Comparison of ENCODE assay signal across 8 cellular contexts in genomic region chr2:47335137-47335603, GRCh38. TPM values are rescaled to one million over a fixed set of nuclear protein-coding genes. Genes with fewer than 3 reads are reported as not detected.
DNase-seq lines count a peak whose midpoint lies in the region; ATAC-seq, FAIRE-seq and TF ChIP-seq lines count a peak whose summit lies in the region.
"Not testable (repeated sequence)": the region's sequence is repeated elsewhere in the genome, so short reads cannot be mapped to it uniquely, and the experiment has no call there.

No MANE protein-coding gene starts in this region.

- CTCF ChIA-PET in HCT116 (lab: Charles Lee) (interaction anchor here (0.7 to 4.3 kb wide), 21 partner anchors 8 to 772 kb away, joined by 3 to 134 read pairs (median 6); partner anchors contain the start of gene MSH2), RWPE1 (lab: Yijun Ruan, JAX) (interaction anchor here (0.6 to 3.3 kb wide), 8 partner anchors 12 to 433 kb away, joined by 3 to 28 read pairs (median 6); no protein-coding TSS in a partner anchor)

- H3K4me3 Mint-ChIP-seq in activated naive CD8-positive, alpha-beta T cell treated with anti-CD3 and anti-CD28 coated beads, Interleukin-2, amount 50 U/mL, for 24 hours; mesothelial cell of epicardium: not testable (repeated sequence)

- H3K9me2 ChIP-seq in HCT116 (ENCODE audit: insufficient read depth): not testable (repeated sequence)

- DNase-seq in D721Med (ENCODE audit: insufficient read length, low spot score): peak; percentile 60
- DNase-seq in HCT116 (ENCODE audit: low read depth, low spot score): peak; percentile 78
- DNase-seq in NCI-H187 treated with DMSO at 0.1 percent for 48 hours (lab: John Stamatoyannopoulos, UW): peak; percentile 89
- peak; percentile 74 for DNase-seq in RWPE1 (ENCODE audit: low spot score)
- DNase-seq in activated naive CD8-positive, alpha-beta T cell treated with anti-CD3 and anti-CD28 coated beads, Interleukin-2, amount 50 U/mL, for 24 hours: peak; percentile 12
- peak; percentile 61 to 76 for DNase-seq in foreskin keratinocyte
- peak in 1 of 2 experiments; percentile 45 for DNase-seq in mesothelial cell of epicardium (ENCODE audit: low spot score in 2 of 2, unreplicated experiment in 2 of 2)
- DNase-seq in stomach: peak; percentile 57

- not testable (repeated sequence) for TF ChIP-seq EP300 in stomach (IDR thresholded peaks at IDR 0.05)

- not testable (repeated sequence) for H4K20me1 ChIP-seq in HCT116 (ENCODE audit: insufficient read depth)

- not testable (repeated sequence) for FAIRE-seq in D721Med (lab: Jason Lieb, UNC)

- peak; percentile 94 for TF ChIP-seq RAD21 in HCT116 (IDR thresholded peaks at IDR 0.05; ENCODE audit: low read depth)

- TF ChIP-seq POLR2A in HCT116 (IDR thresholded peaks at IDR 0.05; ENCODE audit: borderline replicate concordance, extremely low read depth, insufficient read depth, insufficient read length); stomach (IDR thresholded peaks at IDR 0.05): not testable (repeated sequence)

- H3K4me3 ChIP-seq in HCT116 (replicated peaks in 1 of 2; ENCODE audit: low read depth in 1 of 2, low read length in 2 of 2); stomach: not testable (repeated sequence)

- H3K4me1 ChIP-seq in HCT116 (ENCODE audit: control insufficient read depth in 1 of 2, insufficient read depth in 2 of 2, low read length in 2 of 2) (peaks cover 9 to 37% of the 10 kb centered on the region in 2 experiments), stomach (peaks cover 0 to 23% (median 14%) of the 10 kb centered on the region in 4 donors)
- H3K4me1 ChIP-seq in foreskin keratinocyte: not testable (repeated sequence)

- peaks cover 13% of the 10 kb centered on the region for H3K4me1 Mint-ChIP-seq in activated naive CD8-positive, alpha-beta T cell treated with anti-CD3 and anti-CD28 coated beads, Interleukin-2, amount 50 U/mL, for 24 hours
- H3K4me1 Mint-ChIP-seq in mesothelial cell of epicardium: peaks cover 31% of the 10 kb centered on the region

- H3K9ac ChIP-seq in HCT116 (ENCODE audit: low read length): not testable (repeated sequence)

- not testable (repeated sequence) for H3K27me3 ChIP-seq in HCT116 (ENCODE audit: insufficient read depth, low read length); foreskin keratinocyte; stomach

- H3K36me3 Mint-ChIP-seq in activated naive CD8-positive, alpha-beta T cell treated with anti-CD3 and anti-CD28 coated beads, Interleukin-2, amount 50 U/mL, for 24 hours (ENCODE audit: low read depth): not testable (repeated sequence)
- peaks cover 13% of the 10 kb centered on the region for H3K36me3 Mint-ChIP-seq in mesothelial cell of epicardium

- peak; percentile 77 for ATAC-seq in HCT116
- ATAC-seq in activated naive CD8-positive, alpha-beta T cell treated with anti-CD3 and anti-CD28 coated beads, Interleukin-2, amount 50 U/mL, for 24 hours: peak; percentile 21
- ATAC-seq in foreskin keratinocyte: peak; percentile 62

- H3K36me3 ChIP-seq in HCT116 (ENCODE audit: control insufficient read depth in 1 of 2, insufficient read depth in 2 of 2, low read length in 2 of 2): not testable (repeated sequence)
- peaks cover 0 to 12% (median 0%) of the 10 kb centered on the region in 4 donors for H3K36me3 ChIP-seq in stomach

- intact Hi-C loops in HCT116 (cut with micrococcal nuclease) (loop anchor here (1.0 to 10.0 kb wide), 4 partner anchors 53 to 433 kb away; partner anchors contain the start of gene MSH2), stomach (cut with DNase I; ENCODE audit: low total_unique reads) (loop anchor here (10.0 kb wide), 1 partner anchor 430 kb away; no protein-coding TSS in a partner anchor)

- H3K9me3 ChIP-seq in HCT116 (ENCODE audit: control insufficient read depth in 1 of 2, insufficient read depth in 1 of 2, low read depth in 1 of 2, low read length in 2 of 2); stomach: not testable (repeated sequence)

- TF ChIP-seq CTCF in D721Med (IDR thresholded peaks at IDR 0.05; ENCODE audit: insufficient read depth, missing control alignments): peak; percentile 81
- peak; percentile 61 to 90 (median 69) for TF ChIP-seq CTCF in HCT116 (IDR thresholded peaks at IDR 0.05 in 2 of 3, conservative IDR thresholded peaks at IDR 0.05 in 1 of 3; ENCODE audit: borderline replicate concordance in 1 of 3, insufficient read depth in 1 of 3, low read depth in 2 of 3, low read length in 2 of 3)
- TF ChIP-seq CTCF in RWPE1 (conservative IDR thresholded peaks at IDR 0.05; ENCODE audit: low read depth): peak; percentile 82
- TF ChIP-seq CTCF in foreskin keratinocyte (conservative IDR thresholded peaks at IDR 0.05): peak; percentile 96
- peak; percentile 54 for TF ChIP-seq CTCF in mesothelial cell of epicardium (IDR thresholded peaks at IDR 0.05; ENCODE audit: unreplicated experiment)
- peak in 5 of 7 experiments; percentile 47 to 78 (median 61) for TF ChIP-seq CTCF in stomach (IDR thresholded peaks at IDR 0.05)

- not testable (repeated sequence) for H3K4me2 ChIP-seq in HCT116 (ENCODE audit: low read length)

- H3K27ac Mint-ChIP-seq in activated naive CD8-positive, alpha-beta T cell treated with anti-CD3 and anti-CD28 coated beads, Interleukin-2, amount 50 U/mL, for 24 hours: not testable (repeated sequence)
- peak overlapping the region; percentile 84 for H3K27ac Mint-ChIP-seq in mesothelial cell of epicardium

- not testable (repeated sequence) for H3K27me3 Mint-ChIP-seq in activated naive CD8-positive, alpha-beta T cell treated with anti-CD3 and anti-CD28 coated beads, Interleukin-2, amount 50 U/mL, for 24 hours; mesothelial cell of epicardium (ENCODE audit: low read depth)

- not testable (repeated sequence) for H3K9me3 Mint-ChIP-seq in activated naive CD8-positive, alpha-beta T cell treated with anti-CD3 and anti-CD28 coated beads, Interleukin-2, amount 50 U/mL, for 24 hours; mesothelial cell of epicardium

- not testable (repeated sequence) for H3K79me2 ChIP-seq in HCT116 (ENCODE audit: insufficient read depth, low read length)

- RAD21 ChIA-PET in HCT116 (lab: Charles Lee; ENCODE audit: low non-redundant PET in 1 of 2, low total read pairs in 2 of 2, uncharacterized antibody in 2 of 2, unreplicated experiment in 2 of 2): interaction anchor here (0.6 to 3.3 kb wide), 14 partner anchors 10 to 433 kb away, joined by 3 to 53 read pairs (median 4); no protein-coding TSS in a partner anchor

- not testable (repeated sequence) for H3K27ac ChIP-seq in HCT116 (ENCODE audit: low read depth, low read length); RWPE1; foreskin keratinocyte; stomach

- POLR2A ChIA-PET in HCT116 (lab: Charles Lee) (interaction anchor here (0.6 to 1.5 kb wide), 6 partner anchors 10 to 53 kb away, joined by 3 to 7 read pairs (median 4); no protein-coding TSS in a partner anchor), RWPE1 (lab: Yijun Ruan, JAX; ENCODE audit: low non-redundant PET) (interaction anchor here (1.1 kb wide), 1 partner anchor 53 kb away, joined by 4 read pairs; no protein-coding TSS in a partner anchor)

- not testable (repeated sequence) for H2AFZ ChIP-seq in HCT116 (ENCODE audit: low read depth, low read length, poor library complexity, severe bottlenecking)

- WGBS in stomach, 5 donors: 13 to 24% (median 19%) methylated on average over 9 to 12 of the region's 12 CpGs

- BruUV-seq in HCT116 (replicated peaks; lab: Mats Ljungman, UMichigan): not testable (repeated sequence)

TF ChIP-seq in HCT116, 20 proteins besides CTCF, POLR2A, EP300 and RAD21:
- TF ChIP-seq CBX3 (IDR thresholded peaks at IDR 0.05; ENCODE audit: low read depth): peak; percentile 51; the same call in 1 of the 2 replicates
- TF ChIP-seq FOSL1 (IDR thresholded peaks at IDR 0.05; ENCODE audit: low read depth): peak; percentile 8; the same call in 1 of the 2 replicates
- peak; percentile 42; the same call in 1 of the 2 replicates for TF ChIP-seq POLR2AphosphoS5 (IDR thresholded peaks at IDR 0.05; ENCODE audit: low read depth, low read length)

RNA-seq across cellular contexts. Expression of gene EPCAM, which starts 33.9 kb away (rescaled TPM):
- total RNA-seq in HCT116 (2021; ENCODE audit: unreplicated experiment) (274 TPM), foreskin keratinocyte (24.0 and 27.8 TPM in 2 replicates), mesothelial cell of epicardium (132 to 136 TPM (median 134 TPM) in 3 replicates), stomach (100 to 1,000 TPM in 3 of 5 donors, 10 to 100 TPM in 2; 19.3 to 509 (median 119) TPM)
- 191 and 235 TPM in 2 replicates for polyA plus RNA-seq in HCT116 (2012)
- polyA plus RNA-seq in foreskin keratinocyte (18.1 and 24.3 TPM in 2 replicates), stomach (10 to 100 TPM; 24.6 to 82.9 (median 73.9) TPM)

Comparison
In these comparisons a context has a peak if more than half of its experiments do, and no peak if none do; other contexts are left out.
1. ATAC-seq: peak in every context shown above with its lines; median percentile 77 in HCT116; 62 in foreskin keratinocyte; 21 in activated naive CD8-positive, alpha-beta T cell treated with anti-CD3 and anti-CD28 coated beads, Interleukin-2, amount 50 U/mL, for 24 hours.